Comparison of ENCODE assay signal across 31 cellular contexts in the genomic region with DNA sequence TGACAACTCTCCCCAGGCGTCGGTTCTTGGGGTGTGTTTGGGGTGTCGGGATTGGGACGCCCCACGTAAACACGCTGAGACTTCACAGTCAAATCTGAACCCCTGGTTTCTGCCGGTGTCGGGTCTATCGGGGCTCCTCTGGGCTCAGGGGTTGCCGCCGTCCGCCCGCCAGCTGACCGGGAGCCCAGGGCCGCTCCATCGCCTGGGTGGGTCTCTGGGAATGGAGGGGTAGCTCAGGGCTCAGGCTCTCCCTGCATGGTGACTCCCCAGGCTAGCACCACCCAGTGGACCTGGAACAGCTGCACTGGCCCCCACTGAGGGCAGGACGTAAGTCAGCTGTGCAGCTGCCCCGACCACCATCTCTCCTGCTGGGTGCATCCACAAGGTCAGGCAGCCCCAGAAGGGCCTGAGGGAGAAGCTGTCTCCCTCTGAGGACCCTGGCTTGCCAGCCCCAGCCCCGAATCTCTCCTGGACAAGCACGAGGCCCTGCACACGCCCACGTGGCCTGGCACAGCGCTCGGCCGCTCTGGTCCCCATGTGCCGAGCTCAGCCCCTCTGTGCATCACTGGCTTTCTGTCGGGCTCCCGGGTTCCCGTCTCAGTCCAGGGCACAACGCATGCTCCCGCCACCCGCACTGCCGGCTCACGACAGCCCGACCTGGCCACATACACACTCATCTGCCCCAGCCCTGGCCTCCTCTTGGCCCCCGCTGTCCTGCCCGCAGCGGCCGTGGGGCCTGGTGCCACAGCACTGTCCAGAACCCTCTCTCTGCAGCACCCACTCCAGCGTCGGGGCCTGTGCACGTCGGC. TPM values are rescaled to one million over a fixed set of nuclear protein-coding genes. Genes with fewer than 3 reads are reported as not detected.
DNase-seq lines count a peak whose midpoint lies in the region; ATAC-seq, FAIRE-seq and TF ChIP-seq lines count a peak whose summit lies in the region.
"Had no signal": no experiment of that assay in that cellular context is flagged by ENCODE, and none has a peak within 500 bp of the region (broad histone marks: within the 10 kb centered on the region; RNA-seq: fewer than 3 reads in every experiment).

No MANE protein-coding gene starts in this region.

- H3K9me3 Mint-ChIP-seq in CD4-positive, CD25-positive, alpha-beta regulatory T cell, result no peaks in the 10 kb centered on the region
- H3K9me3 Mint-ChIP-seq in natural killer cell (no peaks in the 10 kb centered on the region), chondrocyte (ENCODE audit: low read depth) (no peaks in the 10 kb centered on the region)
- H3K9me3 Mint-ChIP-seq: activated T-helper 1 cell treated with anti-CD3 and anti-CD28 coated beads, Interleukin-12 subunit alpha, Interleukin-12 subunit beta, Interleukin-2, Interleukin-4 antibody, amounts not matched to agents 30 ng/mL and 10 ng/mL and 1 ng/mL, durations not matched to agents 14 hours and 24 hours and 36 hours; stimulated activated naive CD8-positive, alpha-beta T cell treated with anti-CD3 and anti-CD28 coated beads, Interleukin-15, Interleukin-2, amounts not matched to agents 100 ng/mL and 50 ng/mL, for 24 hours had no signal

- TF ChIP-seq RAD21 in K562 (CRISPR knock-in tag; conservative IDR thresholded peaks at IDR 0.05 in 1 of 2, IDR thresholded peaks at IDR 0.05 in 1 of 2), result no peak

- no peak for FAIRE-seq in K562 (lab: Jason Lieb, UNC)
- FAIRE-seq: bronchial epithelial cell, frontal cortex, HTR-8/SVneo, keratinocyte had no signal

- no peak for TF ChIP-seq EP300 in K562 (IDR thresholded peaks at IDR 0.05; ENCODE audit: low read length)

- peaks cover 13% of the 10 kb centered on the region for H3K27me3 Mint-ChIP-seq in CD4-positive, CD25-positive, alpha-beta regulatory T cell
- H3K27me3 Mint-ChIP-seq in natural killer cell (ENCODE audit: low read depth in 2 of 2) (no peaks in the 10 kb centered on the region), chondrocyte (ENCODE audit: low read depth) (no peaks in the 10 kb centered on the region)
- H3K27me3 Mint-ChIP-seq: stimulated activated naive CD8-positive, alpha-beta T cell treated with anti-CD3 and anti-CD28 coated beads, Interleukin-15, Interleukin-2, amounts not matched to agents 100 ng/mL and 50 ng/mL, for 24 hours had no signal

- H3K4me2 ChIP-seq in K562 (ENCODE audit: insufficient read depth, low read length), result no peak overlapping the region

- DNase-seq in CD4-positive, CD25-positive, alpha-beta regulatory T cell, result no peak
- DNase-seq in K562 (ENCODE audit: extremely low read depth in 1 of 4, low spot score in 3 of 4), result no peak
- DNase-seq in natural killer cell, result no peak
- no peak for DNase-seq in A673 (ENCODE audit: low spot score)
- no peak for DNase-seq in ecto neural progenitor cell (ENCODE audit: low spot score)
- no peak for DNase-seq in chondrocyte (ENCODE audit: low spot score)
- DNase-seq in iPS-NIHi7 (ENCODE audit: extremely low spot score), result no peak
- DNase-seq: activated CD4-positive, CD25-positive, alpha-beta regulatory T cell; COR-L47; erythroblast; H7; hippocampal formation; lower lobe of right lung; NCI-H1092 treated with DMSO at 0.1 percent for 48 hours; NCI-H2081; NCI-H524; RPMI8226; sigmoid colon; T-helper 9 cell; transverse colon had no signal

- peaks cover 70% of the 10 kb centered on the region for H3K4me1 ChIP-seq in CD4-positive, CD25-positive, alpha-beta regulatory T cell (ENCODE audit: control insufficient read depth, insufficient read depth, low read length, poor library complexity, severe bottlenecking)
- peaks cover 1% of the 10 kb centered on the region; the same call in 1 of the 2 replicates for H3K4me1 ChIP-seq in HUES64 (ENCODE audit: insufficient read depth, low read length)
- H3K4me1 ChIP-seq in K562 (replicated peaks in 1 of 2; ENCODE audit: control insufficient read depth in 2 of 2, insufficient read depth in 2 of 2, low read length in 2 of 2), result peaks cover 14 to 73% of the 10 kb centered on the region in 2 experiments
- H3K4me1 ChIP-seq in A673 (ENCODE audit: insufficient read depth, low read length, poor library complexity, severe bottlenecking), result peaks cover 7% of the 10 kb centered on the region

- no peaks in the 10 kb centered on the region for H3K9me3 ChIP-seq in CD4-positive, CD25-positive, alpha-beta regulatory T cell (ENCODE audit: control insufficient read depth in 2 of 2, low read length in 2 of 2)
- H3K9me3 ChIP-seq in HUES64 (ENCODE audit: insufficient read depth, low read depth, low read length) (no peaks in the 10 kb centered on the region), K562 (replicated peaks; ENCODE audit: control insufficient read depth, insufficient read depth, low read depth, low read length) (no peaks in the 10 kb centered on the region), A673 (ENCODE audit: low read depth, low read length, poor library complexity, severe bottlenecking) (no peaks in the 10 kb centered on the region)
- H3K9me3 ChIP-seq: lower lobe of right lung, sigmoid colon, transverse colon had no signal

- H3K36me3 Mint-ChIP-seq in CD4-positive, CD25-positive, alpha-beta regulatory T cell, result peaks cover 9% of the 10 kb centered on the region
- H3K36me3 Mint-ChIP-seq in natural killer cell (no peaks in the 10 kb centered on the region), chondrocyte (ENCODE audit: low read depth) (no peaks in the 10 kb centered on the region)

- in situ Hi-C loops in K562 (cut with MboI), result no loop called here

- H3K9me1 ChIP-seq in K562 (ENCODE audit: control insufficient read depth, insufficient read depth, low read length), result peaks cover 14% of the 10 kb centered on the region

- no peak overlapping the region for H2AFZ ChIP-seq in K562 (ENCODE audit: low read depth, low read length)
- H2AFZ ChIP-seq: parathyroid adenoma had no signal

- H3K9ac ChIP-seq in HUES64 (ENCODE audit: low read depth, low read length), result peak overlapping the region; percentile 36; the same call in 1 of the 2 replicates
- H3K9ac ChIP-seq in K562 (ENCODE audit: insufficient read depth in 1 of 2, low read depth in 2 of 2, low read length in 2 of 2), result peak overlapping the region in 1 of 2 experiments; percentile 64; a peak in 1 of 4 replicates
- H3K9ac ChIP-seq: parathyroid adenoma had no signal

- no peak overlapping the region for H3K4me3 ChIP-seq in CD4-positive, CD25-positive, alpha-beta regulatory T cell (ENCODE audit: low read depth, low read length)
- H3K4me3 ChIP-seq in HUES64 (ENCODE audit: low read length) (no peak overlapping the region), K562 (no peak overlapping the region), A673 (ENCODE audit: low read depth, low read length, poor library complexity, severe bottlenecking) (no peak overlapping the region)
- H3K4me3 ChIP-seq: lower lobe of right lung, sigmoid colon, transverse colon had no signal

- H3K27me3 ChIP-seq in CD4-positive, CD25-positive, alpha-beta regulatory T cell (ENCODE audit: control insufficient read depth, insufficient read depth, low read length), result no peaks in the 10 kb centered on the region
- H3K27me3 ChIP-seq in HUES64 (ENCODE audit: insufficient read depth, low read length) (no peaks in the 10 kb centered on the region), K562 (ENCODE audit: control insufficient read depth in 2 of 2, insufficient read depth in 2 of 2, low read length in 2 of 2) (no peaks in the 10 kb centered on the region), A673 (replicated peaks; ENCODE audit: insufficient read depth, low read depth, low read length, poor library complexity) (no peaks in the 10 kb centered on the region)
- H3K27me3 ChIP-seq: sigmoid colon, transverse colon had no signal

- TF ChIP-seq CTCF in K562 (IDR thresholded peaks at IDR 0.05 in 2 of 3, conservative IDR thresholded peaks at IDR 0.05 in 1 of 3; ENCODE audit: insufficient read depth in 2 of 3, low read depth in 1 of 3, low read length in 3 of 3), result no peak
- no peak for TF ChIP-seq CTCF in natural killer cell (IDR thresholded peaks at IDR 0.05)
- no peak for TF ChIP-seq CTCF in A673 (conservative IDR thresholded peaks at IDR 0.05; ENCODE audit: low read depth, low read length)
- TF ChIP-seq CTCF in chondrocyte (IDR thresholded peaks at IDR 0.05), result no peak

- BruUV-seq in K562 (replicated peaks; lab: Mats Ljungman, UMichigan) (no TSS peak), A673 (replicated peaks; lab: Mats Ljungman, UMichigan) (no TSS peak)

- no peak for ATAC-seq in CD4-positive, CD25-positive, alpha-beta regulatory T cell (ENCODE audit: low read depth in 2 of 2)
- ATAC-seq in K562 (no peak; the same call in 2 of the 3 replicates), natural killer cell (no peak)
- ATAC-seq: lower lobe of right lung, SK-N-SH treated with all-trans-retinoic acid at 6 μM for 48 hours had no signal

- H3K27ac ChIP-seq in CD4-positive, CD25-positive, alpha-beta regulatory T cell (ENCODE audit: insufficient read depth, low read length, poor library complexity, severe bottlenecking), result peak overlapping the region; percentile 8
- no peak overlapping the region for H3K27ac ChIP-seq in HUES64 (ENCODE audit: low read depth, low read length)
- no peak overlapping the region for H3K27ac ChIP-seq in K562 (ENCODE audit: extremely low read depth, low read depth, low read length)
- no peak overlapping the region for H3K27ac ChIP-seq in A673 (ENCODE audit: low read depth, low read length, poor library complexity, severe bottlenecking)
- H3K27ac ChIP-seq: lower lobe of right lung, parathyroid adenoma, sigmoid colon, transverse colon had no signal

- peaks cover 32% of the 10 kb centered on the region for H3K36me3 ChIP-seq in CD4-positive, CD25-positive, alpha-beta regulatory T cell (ENCODE audit: control insufficient read depth, insufficient read depth, low read length)
- peaks cover 29% of the 10 kb centered on the region for H3K36me3 ChIP-seq in HUES64 (ENCODE audit: insufficient read depth, low read length)
- peaks cover 91% of the 10 kb centered on the region; the same call in 2 of the 3 replicates for H3K36me3 ChIP-seq in K562 (ENCODE audit: control insufficient read depth, insufficient read depth, low read length)
- peaks cover 27% of the 10 kb centered on the region for H3K36me3 ChIP-seq in A673 (ENCODE audit: insufficient read depth, low read length, poor library complexity, severe bottlenecking)

- POLR2A ChIA-PET in K562 (lab: Yijun Ruan, JAX), result interaction anchor here (0.7 to 1.5 kb wide), 6 partner anchors 8 to 168 kb away, joined by 3 to 6 read pairs (median 4); partner anchors contain the start of gene POLRMT
- POLR2A ChIA-PET in A673 (lab: Charles Lee; ENCODE audit: low non-redundant PET), result interaction anchor here (0.9 kb wide), 1 partner anchor 15 kb away, joined by 4 read pairs; no protein-coding TSS in a partner anchor

- intact Hi-C loops in K562 (cut with micrococcal nuclease) (no loop called here), natural killer cell (cut with micrococcal nuclease) (no loop called here), A673 (cut with micrococcal nuclease; ENCODE audit: unreplicated experiment) (no loop called here)

- peaks cover 0 to 67% (median 17%) of the 10 kb centered on the region in 4 donors for H3K4me1 Mint-ChIP-seq in CD4-positive, CD25-positive, alpha-beta regulatory T cell
- H3K4me1 Mint-ChIP-seq in natural killer cell, result peaks cover 52 to 67% of the 10 kb centered on the region in 2 donors
- peaks cover 22% of the 10 kb centered on the region for H3K4me1 Mint-ChIP-seq in chondrocyte (ENCODE audit: low read depth)

- peak overlapping the region in 3 of 4 donors; percentile 32 to 81 (median 35) for H3K4me3 Mint-ChIP-seq in CD4-positive, CD25-positive, alpha-beta regulatory T cell
- H3K4me3 Mint-ChIP-seq in natural killer cell, result peak overlapping the region; percentile 75
- no peak overlapping the region for H3K4me3 Mint-ChIP-seq in chondrocyte (ENCODE audit: unreplicated experiment)
- H3K4me3 Mint-ChIP-seq: activated T-helper 1 cell treated with anti-CD3 and anti-CD28 coated beads, Interleukin-12 subunit alpha, Interleukin-12 subunit beta, Interleukin-2, Interleukin-4 antibody, amounts not matched to agents 30 ng/mL and 10 ng/mL and 1 ng/mL, durations not matched to agents 14 hours and 24 hours and 36 hours; stimulated activated naive CD8-positive, alpha-beta T cell treated with anti-CD3 and anti-CD28 coated beads, Interleukin-15, Interleukin-2, amounts not matched to agents 100 ng/mL and 50 ng/mL, for 24 hours had no signal

- H3K79me2 ChIP-seq in K562 (ENCODE audit: control insufficient read depth, insufficient read depth, low read length), result peaks cover 98% of the 10 kb centered on the region

- peak overlapping the region in 1 of 3 donors; percentile 48 for H3K27ac Mint-ChIP-seq in CD4-positive, CD25-positive, alpha-beta regulatory T cell
- H3K27ac Mint-ChIP-seq in natural killer cell (peak overlapping the region; percentile 98), chondrocyte (ENCODE audit: unreplicated experiment) (no peak overlapping the region)
- H3K27ac Mint-ChIP-seq: activated T-helper 1 cell treated with anti-CD3 and anti-CD28 coated beads, Interleukin-12 subunit alpha, Interleukin-12 subunit beta, Interleukin-2, Interleukin-4 antibody, amounts not matched to agents 30 ng/mL and 10 ng/mL and 1 ng/mL, durations not matched to agents 14 hours and 24 hours and 36 hours had no signal

- TF ChIP-seq POLR2A in K562 (conservative IDR thresholded peaks at IDR 0.05), result no peak

- CTCF ChIA-PET in K562 (lab: Yijun Ruan, JAX; ENCODE audit: low intra/inter-chr PET ratio), result no interaction called here
- CTCF ChIA-PET in A673 (lab: Charles Lee), result no interaction called here

- peaks cover 58% of the 10 kb centered on the region for H4K20me1 ChIP-seq in K562 (replicated peaks; ENCODE audit: control insufficient read depth, insufficient read depth, low read length)

- 95% methylated on average over 43 of the region's 43 CpGs for WGBS in HUES64
- 98% methylated on average over 32 of the region's 43 CpGs for WGBS in K562 (ENCODE audit: insufficient coverage, low coverage, missing lambda C conversion rate)

RNA-seq across cellular contexts. Expression of gene RNF126, which starts 6.1 kb away (rescaled TPM):
- total RNA-seq in CD4-positive, CD25-positive, alpha-beta regulatory T cell, result 124 TPM
- 10 to 100 TPM; 57.2 to 80.8 (median 76.9) TPM for polyA plus RNA-seq in CD4-positive, CD25-positive, alpha-beta regulatory T cell
- polyA plus RNA-seq in HUES64 (2013, experiment 1 of 2), result 56.4 TPM
- polyA plus RNA-seq in HUES64 (2013, experiment 2 of 2), result 56.4 TPM
- 35.2 and 104 TPM in 2 replicates for total RNA-seq in K562 (2011; cell fraction: chromatin; rRNA removed; ENCODE audit: low replicate concordance)
- total RNA-seq in K562 (2011; cell fraction: nucleolus; rRNA removed), result 88.7 and 118 TPM in 2 replicates
- 57.0 and 58.7 TPM in 2 replicates for total RNA-seq in K562 (2011; cell fraction: nucleoplasm; rRNA removed)
- 101 and 128 TPM in 2 replicates for total RNA-seq in K562 (2014; rRNA removed)
- 6.6 and 7.6 TPM in 2 replicates for total RNA-seq in K562 (2014; rRNA removed; fragmentation: Illumina TruSeq; extraction: Trizol)
- total RNA-seq in K562 (2015; rRNA removed; fragmentation: Illumina TruSeq; extraction: Trizol), result 26.2 and 31.8 TPM in 2 replicates
- 85.7 and 95.8 TPM in 2 replicates for total RNA-seq in K562 (2021)
- polyA plus RNA-seq in K562 (2011; rRNA removed), result 6.5 and 12.3 TPM in 2 replicates
- polyA plus RNA-seq in K562 (2011; cell fraction: cytosol; rRNA removed), result 22.5 and 58.3 TPM in 2 replicates
- 48.9 and 104 TPM in 2 replicates for polyA plus RNA-seq in K562 (2011; cell fraction: nucleus; rRNA removed)
- polyA plus RNA-seq in K562 (2012), result 65.9 and 76.9 TPM in 2 replicates
- 9.1 and 34.6 TPM in 2 replicates for polyA plus RNA-seq in K562 (2014; fragmentation: Illumina TruSeq; extraction: Trizol)
- polyA plus RNA-seq in K562 (2014; fragmentation: Nextera tagmentation; extraction: Ambion mirVana), result under 1 TPM; 0.27 to 0.36 TPM
- polyA plus RNA-seq in K562 (2014; rRNA removed), result 79.0 and 87.6 TPM in 2 replicates
- 1.7 and 4.6 TPM in 2 replicates for polyA minus RNA-seq in K562 (2011; rRNA and poly(A)+ RNA removed)
- polyA minus RNA-seq in K562 (2011; cell fraction: cytosol; rRNA and poly(A)+ RNA removed), result 20.2 and 32.4 TPM in 2 replicates
- 34.3 and 38.8 TPM in 2 replicates for polyA minus RNA-seq in K562 (2011; cell fraction: nucleus; rRNA and poly(A)+ RNA removed)
- 100 to 1,000 TPM; 119 to 149 (median 146) TPM for total RNA-seq in natural killer cell
- total RNA-seq in A673 (2021), result 90.2 and 93.3 TPM in 2 replicates
- 29.3 to 36.3 TPM (median 29.5 TPM) in 3 replicates for total RNA-seq in chondrocyte

RNA-seq across cellular contexts. Expression of gene FGF22, which starts 17.3 kb away (rescaled TPM):
- total RNA-seq in CD4-positive, CD25-positive, alpha-beta regulatory T cell, result 0.81 TPM
- polyA plus RNA-seq in CD4-positive, CD25-positive, alpha-beta regulatory T cell, result under 1 TPM in 1 of 4 donors, not detected in 3; 0.17 TPM
- 0.50 TPM for polyA plus RNA-seq in HUES64 (2013, experiment 1 of 2)
- polyA plus RNA-seq in HUES64 (2013, experiment 2 of 2), result 0.25 TPM
- 2.3 and 4.6 TPM in 2 replicates for total RNA-seq in K562 (2011; cell fraction: chromatin; rRNA removed; ENCODE audit: low replicate concordance)
- 3.2 and 3.7 TPM in 2 replicates for total RNA-seq in K562 (2011; cell fraction: nucleolus; rRNA removed)
- total RNA-seq in K562 (2011; cell fraction: nucleoplasm; rRNA removed), result 2.6 and 4.0 TPM in 2 replicates
- total RNA-seq in K562 (2014; rRNA removed) (0.49 and 1.7 TPM in 2 replicates), K562 (2014; rRNA removed; fragmentation: Illumina TruSeq; extraction: Trizol) (not detected in 2 replicates), K562 (2015; rRNA removed; fragmentation: Illumina TruSeq; extraction: Trizol) (0.25 TPM in 1 of 2 replicates, not detected in the other), K562 (2021) (0.58 and 0.86 TPM in 2 replicates), natural killer cell (under 1 TPM; 0.31 to 0.58 (median 0.41) TPM), A673 (2021) (0.19 and 0.57 TPM in 2 replicates), chondrocyte (not detected in 3 replicates)
- polyA plus RNA-seq in K562 (2011; rRNA removed) (0.14 and 0.24 TPM in 2 replicates), K562 (2014; fragmentation: Illumina TruSeq; extraction: Trizol) (0.14 TPM in 1 of 2 replicates, not detected in the other), K562 (2014; fragmentation: Nextera tagmentation; extraction: Ambion mirVana) (not detected), K562 (2014; rRNA removed) (1.6 and 2.2 TPM in 2 replicates)
- polyA plus RNA-seq in K562 (2011; cell fraction: cytosol; rRNA removed), result 0.18 and 0.34 TPM in 2 replicates
- 1.5 and 3.3 TPM in 2 replicates for polyA plus RNA-seq in K562 (2011; cell fraction: nucleus; rRNA removed)
- polyA plus RNA-seq in K562 (2012), result 0.60 and 0.89 TPM in 2 replicates
- not detected in 2 replicates for polyA minus RNA-seq in K562 (2011; rRNA and poly(A)+ RNA removed)
- not detected in 2 replicates for polyA minus RNA-seq in K562 (2011; cell fraction: cytosol; rRNA and poly(A)+ RNA removed)
- 0.33 and 0.40 TPM in 2 replicates for polyA minus RNA-seq in K562 (2011; cell fraction: nucleus; rRNA and poly(A)+ RNA removed)
- total RNA-seq: activated CD8-positive, alpha-beta memory T cell treated with anti-CD3 and anti-CD28 coated beads for 36 hours; activated T-helper 1 cell treated with anti-CD3 and anti-CD28 coated beads, Interleukin-12 subunit alpha, Interleukin-12 subunit beta, Interleukin-2, Interleukin-4 antibody, amounts not matched to agents 30 ng/mL and 10 ng/mL and 1 ng/mL, durations not matched to agents 14 hours and 24 hours and 36 hours; bronchial epithelial cell; dermis microvascular lymphatic vessel endothelial cell; H7; transverse colon had no signal
- polyA plus RNA-seq: keratinocyte had no signal

RNA-seq across cellular contexts. Expression of gene FSTL3, which starts 19.2 kb away (rescaled TPM):
- total RNA-seq in CD4-positive, CD25-positive, alpha-beta regulatory T cell, result 0.64 TPM
- 1 to 10 TPM in 1 of 4 donors, under 1 TPM in 3; 0.55 to 2.1 (median 0.71) TPM for polyA plus RNA-seq in CD4-positive, CD25-positive, alpha-beta regulatory T cell
- 5.0 TPM for polyA plus RNA-seq in HUES64 (2013, experiment 1 of 2)
- polyA plus RNA-seq in HUES64 (2013, experiment 2 of 2), result 5.1 TPM
- 3.0 and 7.7 TPM in 2 replicates for total RNA-seq in K562 (2011; cell fraction: chromatin; rRNA removed; ENCODE audit: low replicate concordance)
- total RNA-seq in K562 (2011; cell fraction: nucleolus; rRNA removed), result 9.3 and 12.7 TPM in 2 replicates
- total RNA-seq in K562 (2011; cell fraction: nucleoplasm; rRNA removed), result 5.3 and 7.4 TPM in 2 replicates
- 5.3 and 7.8 TPM in 2 replicates for total RNA-seq in K562 (2014; rRNA removed)
- 1.3 and 2.0 TPM in 2 replicates for total RNA-seq in K562 (2014; rRNA removed; fragmentation: Illumina TruSeq; extraction: Trizol)
- 4.5 and 4.6 TPM in 2 replicates for total RNA-seq in K562 (2015; rRNA removed; fragmentation: Illumina TruSeq; extraction: Trizol)
- total RNA-seq in K562 (2021), result 5.7 and 6.6 TPM in 2 replicates
- 3.9 and 5.2 TPM in 2 replicates for polyA plus RNA-seq in K562 (2011; rRNA removed)
- polyA plus RNA-seq in K562 (2011; cell fraction: cytosol; rRNA removed), result 8.1 and 20.9 TPM in 2 replicates
- 26.1 and 42.9 TPM in 2 replicates for polyA plus RNA-seq in K562 (2011; cell fraction: nucleus; rRNA removed)
- 7.1 and 8.8 TPM in 2 replicates for polyA plus RNA-seq in K562 (2012)
- 2.2 and 4.6 TPM in 2 replicates for polyA plus RNA-seq in K562 (2014; fragmentation: Illumina TruSeq; extraction: Trizol)
- polyA plus RNA-seq in K562 (2014; fragmentation: Nextera tagmentation; extraction: Ambion mirVana), result under 1 TPM in 1 of 2 experiments, not detected in 1; 0.35 TPM
- 6.8 and 8.0 TPM in 2 replicates for polyA plus RNA-seq in K562 (2014; rRNA removed)
- 2.2 and 2.9 TPM in 2 replicates for polyA minus RNA-seq in K562 (2011; rRNA and poly(A)+ RNA removed)
- polyA minus RNA-seq in K562 (2011; cell fraction: cytosol; rRNA and poly(A)+ RNA removed), result 5.1 and 7.8 TPM in 2 replicates
- polyA minus RNA-seq in K562 (2011; cell fraction: nucleus; rRNA and poly(A)+ RNA removed), result 3.2 and 4.0 TPM in 2 replicates
- total RNA-seq in natural killer cell, result 1 to 10 TPM; 1.5 to 1.9 (median 1.5) TPM
- 5.9 and 6.0 TPM in 2 replicates for total RNA-seq in A673 (2021)
- 267 to 316 TPM (median 312 TPM) in 3 replicates for total RNA-seq in chondrocyte

RNA-seq across cellular contexts. Expression of gene POLRMT, which starts 23.6 kb away (rescaled TPM):
- 62.9 TPM for total RNA-seq in CD4-positive, CD25-positive, alpha-beta regulatory T cell
- polyA plus RNA-seq in CD4-positive, CD25-positive, alpha-beta regulatory T cell, result 10 to 100 TPM; 25.4 to 38.1 (median 34.1) TPM
- polyA plus RNA-seq in HUES64 (2013, experiment 1 of 2), result 49.8 TPM
- 46.2 TPM for polyA plus RNA-seq in HUES64 (2013, experiment 2 of 2)
- total RNA-seq in K562 (2011; cell fraction: chromatin; rRNA removed; ENCODE audit: low replicate concordance), result 71.2 and 248 TPM in 2 replicates
- total RNA-seq in K562 (2011; cell fraction: nucleolus; rRNA removed), result 221 and 235 TPM in 2 replicates
- total RNA-seq in K562 (2011; cell fraction: nucleoplasm; rRNA removed), result 86.3 and 109 TPM in 2 replicates
- total RNA-seq in K562 (2014; rRNA removed) (82.8 and 96.5 TPM in 2 replicates), K562 (2014; rRNA removed; fragmentation: Illumina TruSeq; extraction: Trizol) (33.4 and 49.3 TPM in 2 replicates), K562 (2015; rRNA removed; fragmentation: Illumina TruSeq; extraction: Trizol) (61.9 and 68.0 TPM in 2 replicates), K562 (2021) (134 and 144 TPM in 2 replicates), natural killer cell (10 to 100 TPM; 57.2 to 58.5 (median 57.6) TPM), A673 (2021) (100 and 107 TPM in 2 replicates), chondrocyte (27.3 to 35.8 TPM (median 35.5 TPM) in 3 replicates)
- polyA plus RNA-seq in K562 (2011; rRNA removed) (60.8 and 111 TPM in 2 replicates), K562 (2014; fragmentation: Illumina TruSeq; extraction: Trizol) (71.8 and 99.5 TPM in 2 replicates), K562 (2014; fragmentation: Nextera tagmentation; extraction: Ambion mirVana) (10 to 100 TPM; 30.3 to 34.0 TPM), K562 (2014; rRNA removed) (67.5 and 88.4 TPM in 2 replicates)
- 39.8 and 94.7 TPM in 2 replicates for polyA plus RNA-seq in K562 (2011; cell fraction: cytosol; rRNA removed)
- polyA plus RNA-seq in K562 (2011; cell fraction: nucleus; rRNA removed), result 319 and 523 TPM in 2 replicates
- 95.6 and 140 TPM in 2 replicates for polyA plus RNA-seq in K562 (2012)
- polyA minus RNA-seq in K562 (2011; rRNA and poly(A)+ RNA removed), result 60.0 and 108 TPM in 2 replicates
- polyA minus RNA-seq in K562 (2011; cell fraction: cytosol; rRNA and poly(A)+ RNA removed), result 88.4 and 105 TPM in 2 replicates
- polyA minus RNA-seq in K562 (2011; cell fraction: nucleus; rRNA and poly(A)+ RNA removed), result 57.5 and 62.3 TPM in 2 replicates

RNA-seq across cellular contexts. Expression of gene PRSS57, which starts 38.3 kb away (rescaled TPM):
- total RNA-seq in CD4-positive, CD25-positive, alpha-beta regulatory T cell, result 3.3 TPM
- polyA plus RNA-seq in CD4-positive, CD25-positive, alpha-beta regulatory T cell, result not detected
- not detected for polyA plus RNA-seq in HUES64 (2013, experiment 1 of 2)
- not detected for polyA plus RNA-seq in HUES64 (2013, experiment 2 of 2)
- total RNA-seq in K562 (2011; cell fraction: chromatin; rRNA removed; ENCODE audit: low replicate concordance), result not detected in 2 replicates
- total RNA-seq in K562 (2011; cell fraction: nucleolus; rRNA removed), result 0.50 and 1.1 TPM in 2 replicates
- 0.37 TPM in 1 of 2 replicates, not detected in the other for total RNA-seq in K562 (2011; cell fraction: nucleoplasm; rRNA removed)
- total RNA-seq in K562 (2014; rRNA removed) (1.9 and 2.0 TPM in 2 replicates), K562 (2014; rRNA removed; fragmentation: Illumina TruSeq; extraction: Trizol) (not detected in 2 replicates), K562 (2015; rRNA removed; fragmentation: Illumina TruSeq; extraction: Trizol) (2.5 and 3.0 TPM in 2 replicates), K562 (2021) (1.0 and 2.0 TPM in 2 replicates), natural killer cell (10 to 100 TPM in 1 of 3 donors, 1 to 10 TPM in 2; 1.5 to 11.7 (median 4.5) TPM), A673 (2021) (not detected in 2 replicates), chondrocyte (not detected in 3 replicates)
- polyA plus RNA-seq in K562 (2011; rRNA removed) (0.22 and 0.49 TPM in 2 replicates), K562 (2014; fragmentation: Illumina TruSeq; extraction: Trizol) (0.86 TPM in 1 of 2 replicates, not detected in the other), K562 (2014; fragmentation: Nextera tagmentation; extraction: Ambion mirVana) (under 1 TPM in 1 of 2 experiments, not detected in 1; 0.06 TPM), K562 (2014; rRNA removed) (1.5 TPM in 2 replicates)
- 0.53 and 2.1 TPM in 2 replicates for polyA plus RNA-seq in K562 (2011; cell fraction: cytosol; rRNA removed)
- polyA plus RNA-seq in K562 (2011; cell fraction: nucleus; rRNA removed), result 0.34 and 0.37 TPM in 2 replicates
- polyA plus RNA-seq in K562 (2012), result 4.0 and 26.3 TPM in 2 replicates
- not detected in 2 replicates for polyA minus RNA-seq in K562 (2011; rRNA and poly(A)+ RNA removed)
- polyA minus RNA-seq in K562 (2011; cell fraction: cytosol; rRNA and poly(A)+ RNA removed), result not detected in 2 replicates
- not detected in 2 replicates for polyA minus RNA-seq in K562 (2011; cell fraction: nucleus; rRNA and poly(A)+ RNA removed)
- total RNA-seq: activated CD8-positive, alpha-beta memory T cell treated with anti-CD3 and anti-CD28 coated beads for 36 hours; activated T-helper 1 cell treated with anti-CD3 and anti-CD28 coated beads, Interleukin-12 subunit alpha, Interleukin-12 subunit beta, Interleukin-2, Interleukin-4 antibody, amounts not matched to agents 30 ng/mL and 10 ng/mL and 1 ng/mL, durations not matched to agents 14 hours and 24 hours and 36 hours; bronchial epithelial cell; dermis microvascular lymphatic vessel endothelial cell; frontal cortex; H7; lower lobe of right lung; sigmoid colon; transverse colon had no signal
- polyA plus RNA-seq: keratinocyte had no signal

Comparison
In these comparisons a context has a peak if more than half of its experiments do, and no peak if none do; other contexts are left out.
1. RNA of gene FSTL3, which starts 19.2 kb away (total RNA-seq): 267 to 316 TPM in chondrocyte; 5.9 to 6.0 TPM in A673, 1.3 to 12.7 TPM in K562, 1.5 to 1.9 TPM in natural killer cell and 0.64 TPM in CD4-positive, CD25-positive, alpha-beta regulatory T cell (single experiment); every median in the first group is over 10 times any median in the second.